ENCODE assay signal across 10 cellular contexts in genomic region chr18:26575865-26576217, GRCh38. TPM values are rescaled to one million over a fixed set of nuclear protein-coding genes. Genes with fewer than 3 reads are reported as not detected.
A peak's percentile ranks its signal among the peaks of the same experiment; 100 is the strongest.
DNase-seq lines count a peak whose midpoint lies in the region; ATAC-seq and TF ChIP-seq lines count a peak whose summit lies in the region.
"Had no signal": no experiment of that assay in that cellular context is flagged by ENCODE, and none has a peak within 500 bp of the region (broad histone marks: within the 10 kb centered on the region; RNA-seq: fewer than 3 reads in every experiment).

No MANE protein-coding gene starts in this region.

- H3K4me1 ChIP-seq in HUES48 (ENCODE audit: control insufficient read depth, insufficient read depth, low read length) = peaks cover 18% of the 10 kb centered on the region
- H3K4me1 ChIP-seq in muscle layer of colon (ENCODE audit: insufficient read depth, low read length) = peaks cover 6% of the 10 kb centered on the region

- H3K27me3 Mint-ChIP-seq in MCF 10A (ENCODE audit: insufficient read depth, unreplicated experiment) = no peaks in the 10 kb centered on the region

- H3K27ac ChIP-seq in 22Rv1 (peak overlapping the region; percentile 62), HUES48 (ENCODE audit: low read depth, low read length) (peak overlapping the region; percentile 71), muscle layer of colon (ENCODE audit: low read depth, low read length) (no peak overlapping the region)

- intact Hi-C loops in MCF 10A (cut with micrococcal nuclease) = no loop called here

- peak overlapping the region; percentile 21; the same call in 1 of the 2 replicates for H3K9ac ChIP-seq in HUES48 (ENCODE audit: low read depth, low read length)
- no peak overlapping the region for H3K9ac ChIP-seq in muscle layer of colon (ENCODE audit: low read length)

- no peak for TF ChIP-seq POLR2A in erythroblast (IDR thresholded peaks at IDR 0.05; ENCODE audit: low read length)

- peaks cover 18% of the 10 kb centered on the region for H3K4me1 Mint-ChIP-seq in MCF 10A (ENCODE audit: insufficient read depth, unreplicated experiment)

- ATAC-seq in GM19023 (IDR thresholded peaks at IDR 0.05; ENCODE audit: unreplicated experiment) = no peak

- H3K4me3 ChIP-seq in HUES48 (ENCODE audit: low read depth, low read length) (peak overlapping the region; percentile 44), muscle layer of colon (ENCODE audit: low read depth in 1 of 2, low read length in 2 of 2) (peak overlapping the region; percentile 34 to 51)

- H3K4me3 Mint-ChIP-seq in MCF 10A (ENCODE audit: unreplicated experiment) = peak overlapping the region; percentile 75

- H3K9me3 ChIP-seq in HUES48 (ENCODE audit: control insufficient read depth, insufficient read depth, low read length) (no peaks in the 10 kb centered on the region), muscle layer of colon (ENCODE audit: low read length) (no peaks in the 10 kb centered on the region)
- H3K9me3 ChIP-seq: tibial nerve had no signal

- H3K27me3 ChIP-seq in HUES48 (ENCODE audit: control insufficient read depth, insufficient read depth, low read length) (peaks cover 48% of the 10 kb centered on the region), muscle layer of colon (ENCODE audit: control insufficient read depth in 1 of 2, insufficient read depth in 2 of 2, low read length in 2 of 2) (no peaks in the 10 kb centered on the region)
- H3K27me3 ChIP-seq: tibial nerve had no signal

- H3K9me3 Mint-ChIP-seq in MCF 10A (ENCODE audit: unreplicated experiment) = no peaks in the 10 kb centered on the region

- no peaks in the 10 kb centered on the region for H3K36me3 ChIP-seq in HUES48 (ENCODE audit: control insufficient read depth, insufficient read depth, low read length)
- H3K36me3 ChIP-seq in muscle layer of colon (ENCODE audit: insufficient read depth, low read length) = no peaks in the 10 kb centered on the region
- H3K36me3 ChIP-seq: tibial nerve had no signal

- TF ChIP-seq CTCF in 22Rv1 (IDR thresholded peaks at IDR 0.05) (no peak), MCF 10A (IDR thresholded peaks at IDR 0.05; ENCODE audit: unreplicated experiment) (no peak)

- no peaks in the 10 kb centered on the region for H3K36me3 Mint-ChIP-seq in MCF 10A (ENCODE audit: insufficient read depth, unreplicated experiment)
- H3K36me3 Mint-ChIP-seq: CD4-positive, alpha-beta memory T cell had no signal

- peak overlapping the region; percentile 72 for H3K27ac Mint-ChIP-seq in MCF 10A (ENCODE audit: low read depth, unreplicated experiment)
- H3K27ac Mint-ChIP-seq: CD4-positive, alpha-beta memory T cell had no signal

- in situ Hi-C loops in ACHN (cut with HindIII; ENCODE audit: low pct_ligation_motif_present, low pct_unique_long_range_greater_than_20kb, low sequenced_read_pairs) = no loop called here

- no peak for DNase-seq in MCF 10A (ENCODE audit: unreplicated experiment)
- DNase-seq in cortex of kidney (lab: John Stamatoyannopoulos, UW) = no peak
- DNase-seq in erythroblast (lab: John Stamatoyannopoulos, UW) = no peak
- no peak for DNase-seq in ACHN
- DNase-seq: CD4-positive, alpha-beta memory T cell had no signal

- POLR2A ChIA-PET in MCF 10A (lab: Yijun Ruan, JAX) = interaction anchor here (0.8 to 1.9 kb wide), 3 partner anchors 26 to 30 kb away, joined by 3 to 14 read pairs (median 3); partner anchors contain the start of gene KCTD1

- BruUV-seq in MCF 10A (replicated peaks; lab: Mats Ljungman, UMichigan) = no TSS peak

- CTCF ChIA-PET in MCF 10A (lab: Yijun Ruan, JAX) = no interaction called here

RNA-seq across cellular contexts. Expression of gene KCTD1, which starts 27.5 kb away (rescaled TPM):
- 29.5 and 37.9 TPM in 2 replicates for total RNA-seq in MCF 10A (2022)
